8 cellular contexts compared by ENCODE assay signal in the genomic region with DNA sequence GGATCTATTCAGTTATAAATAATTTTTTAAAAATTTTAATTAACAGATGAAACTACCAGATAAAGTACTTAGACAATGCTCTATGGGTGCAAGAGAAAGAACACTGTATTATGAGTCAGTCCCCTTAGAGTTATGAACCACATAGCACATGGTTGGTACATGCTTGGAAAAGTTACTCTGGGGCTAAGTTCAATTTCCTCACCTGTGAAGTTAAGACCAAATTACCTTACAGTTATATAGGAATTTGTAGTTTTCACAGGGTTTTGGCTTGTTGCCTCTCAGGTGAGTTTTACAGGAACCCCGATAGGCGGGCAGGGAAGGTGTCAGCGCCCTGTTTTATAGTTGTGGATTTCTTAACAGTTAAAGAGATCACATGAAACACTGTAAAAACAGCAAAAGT. TPM values are rescaled to one million over a fixed set of nuclear protein-coding genes. Genes with fewer than 3 reads are reported as not detected.
DNase-seq lines count a peak whose midpoint lies in the region; TF ChIP-seq lines count a peak whose summit lies in the region.

No MANE protein-coding gene starts in this region.

- peaks cover 47% of the 10 kb centered on the region for H4K20me1 ChIP-seq in OCI-LY3 (ENCODE audit: insufficient read depth, low read length)

- no peak overlapping the region for H2AFZ ChIP-seq in OCI-LY3 (ENCODE audit: low read depth, low read length)
- H2AFZ ChIP-seq in neuronal stem cell (ENCODE audit: low read length) = no peak overlapping the region

- H2BK12ac ChIP-seq in neuronal stem cell (ENCODE audit: low read length) = no peak overlapping the region

- H3K9ac ChIP-seq in OCI-LY3 (ENCODE audit: low read length) (peak overlapping the region; percentile 90), neuronal stem cell (ENCODE audit: low read depth, low read length, poor library complexity) (no peak overlapping the region)

- H3K27me3 ChIP-seq in OCI-LY3 (ENCODE audit: low read depth, low read length) (no peaks in the 10 kb centered on the region), neuronal stem cell (ENCODE audit: control insufficient read depth in 3 of 3, insufficient read depth in 3 of 3, low read depth in 1 of 3, low read length in 3 of 3) (no peaks in the 10 kb centered on the region)

- H3K9me3 ChIP-seq in OCI-LY3 (ENCODE audit: insufficient read depth, low read length) = no peaks in the 10 kb centered on the region
- H3K9me3 ChIP-seq in neuronal stem cell (replicated peaks in 1 of 2; ENCODE audit: control insufficient read depth in 2 of 2, insufficient read depth in 1 of 2, low read depth in 1 of 2, low read length in 2 of 2) = peaks cover 0 to 28% of the 10 kb centered on the region in 2 donors

- no peak overlapping the region for H2BK120ac ChIP-seq in neuronal stem cell (ENCODE audit: low read depth, low read length)

- H3K27ac ChIP-seq in OCI-LY3 (ENCODE audit: low read length) (peak overlapping the region; percentile 79), neuronal stem cell (replicated peaks; ENCODE audit: low read length) (no peak overlapping the region)

- WGBS in neuronal stem cell (ENCODE audit: extremely low coverage in 2 of 2, insufficient read length in 2 of 2, insufficient replicate concordance in 1 of 2), 2 donors = no CpG with 5 or more reads among the region's 3 CpGs

- H3K4ac ChIP-seq in neuronal stem cell (ENCODE audit: low read length) = no peak overlapping the region

- peaks cover 58% of the 10 kb centered on the region for H3K79me2 ChIP-seq in OCI-LY3 (ENCODE audit: low read length)

- no peak overlapping the region for H3K23ac ChIP-seq in neuronal stem cell (ENCODE audit: low read depth, low read length, poor library complexity)

- H3K36me3 ChIP-seq in OCI-LY3 (replicated peaks; ENCODE audit: low read depth, low read length) (peaks cover 34% of the 10 kb centered on the region), neuronal stem cell (replicated peaks in 1 of 2; ENCODE audit: control insufficient read depth in 2 of 2, insufficient read depth in 2 of 2, low read length in 2 of 2) (peaks cover 0 to 45% of the 10 kb centered on the region in 2 donors)

- peak; percentile 30 for DNase-seq in GM03348 (ENCODE audit: low spot score)
- DNase-seq in epithelial cell of esophagus (ENCODE audit: low read depth) = peak; percentile 72
- DNase-seq in neuronal stem cell (ENCODE audit: low spot score) = no peak
- no peak for DNase-seq in stimulated activated CD4-positive, alpha-beta T cell treated with anti-CD3 and anti-CD28 coated beads, Interleukin-4, amount 100 ng/mL, for 24 hours
- no peak for DNase-seq in central memory CD4-positive, alpha-beta T cell
- DNase-seq in NCI-H146 treated with DMSO at 0.1 percent for 48 hours (lab: John Stamatoyannopoulos, UW; ENCODE audit: unreplicated experiment) = no peak
- no peak for DNase-seq in UCSD-AML1 (lab: John Stamatoyannopoulos, UW; ENCODE audit: unreplicated experiment)

- no peak overlapping the region for H4K91ac ChIP-seq in neuronal stem cell (ENCODE audit: low read depth, low read length, poor library complexity)

- no peak overlapping the region for H2BK5ac ChIP-seq in neuronal stem cell (ENCODE audit: low read length)

- H2AK5ac ChIP-seq in neuronal stem cell (ENCODE audit: low read depth, low read length) = no peak overlapping the region

- H4K8ac ChIP-seq in neuronal stem cell (ENCODE audit: low read depth, low read length) = no peak overlapping the region

- H3K4me3 ChIP-seq in OCI-LY3 (ENCODE audit: low read length) (peak overlapping the region; percentile 90), epithelial cell of esophagus (ENCODE audit: low read length) (peak overlapping the region; percentile 96), neuronal stem cell (ENCODE audit: low read length in 2 of 2) (peak overlapping the region; percentile 98 to 99)

- peaks cover 30% of the 10 kb centered on the region for H3K4me1 ChIP-seq in OCI-LY3 (ENCODE audit: low read length)
- H3K4me1 ChIP-seq in neuronal stem cell (ENCODE audit: control insufficient read depth in 2 of 2, insufficient read depth in 1 of 2, low read depth in 1 of 2, low read length in 2 of 2) = peaks cover 5 to 13% of the 10 kb centered on the region in 2 donors

- no peak overlapping the region for H2BK15ac ChIP-seq in neuronal stem cell (ENCODE audit: low read length)

- H3K18ac ChIP-seq in neuronal stem cell (ENCODE audit: low read length) = no peak overlapping the region

- H3K14ac ChIP-seq in neuronal stem cell (ENCODE audit: low read length) = no peak overlapping the region

- H3K4me2 ChIP-seq in OCI-LY3 (ENCODE audit: low read length) (peak overlapping the region; percentile 95), neuronal stem cell (ENCODE audit: insufficient read depth, low read length, poor library complexity, severe bottlenecking) (peak overlapping the region; percentile 61)

- H3K79me1 ChIP-seq in neuronal stem cell (ENCODE audit: low read depth, low read length) = no peaks in the 10 kb centered on the region

- TF ChIP-seq CTCF in OCI-LY3 (IDR thresholded peaks at IDR 0.05; ENCODE audit: low read depth, low read length) (no peak), epithelial cell of esophagus (IDR thresholded peaks at IDR 0.05; ENCODE audit: insufficient read depth, low read depth, low read length, missing control alignments) (no peak)

RNA-seq across cellular contexts. Expression of a gene that starts 1.2 kb away (rescaled TPM):
- 38.2 TPM for polyA plus RNA-seq in neuronal stem cell (2013, experiment 1 of 2)
- polyA plus RNA-seq in neuronal stem cell (2013, experiment 2 of 2) = 37.9 TPM

RNA-seq across cellular contexts. Expression of a gene that starts 48.9 kb away (rescaled TPM):
- polyA plus RNA-seq in neuronal stem cell (2013, experiment 1 of 2) = 1.6 TPM
- 1.2 TPM for polyA plus RNA-seq in neuronal stem cell (2013, experiment 2 of 2)

Comparison
In these comparisons a context has a peak if more than half of its experiments do, and no peak if none do; other contexts are left out.
1. DNase-seq: peak in GM03348 (single experiment) and epithelial cell of esophagus (single experiment); none in neuronal stem cell (single experiment), stimulated activated CD4-positive, alpha-beta T cell treated with anti-CD3 and anti-CD28 coated beads, Interleukin-4, amount 100 ng/mL, for 24 hours (single experiment), central memory CD4-positive, alpha-beta T cell (single experiment), NCI-H146 treated with DMSO at 0.1 percent for 48 hours (single experiment) and UCSD-AML1 (single experiment).
2. Peak in every context shown above with its lines, with median percentiles within 50 percentile points of each other: H3K4me3 ChIP-seq.